In genomic region chr9:107638496-107638895, GRCh38 we compare ENCODE assay signal across 10 cellular contexts.
DNase-seq lines count a peak whose midpoint lies in the region; FAIRE-seq and TF ChIP-seq lines count a peak whose summit lies in the region.
"Had no signal": no experiment of that assay in that cellular context is flagged by ENCODE, and none has a peak within 500 bp of the region (broad histone marks: within the 10 kb centered on the region; RNA-seq: fewer than 3 reads in every experiment).

No MANE protein-coding gene starts in this region.

- peak overlapping the region in 1 of 2 experiments; percentile 63 for H3K4ac ChIP-seq in mesenchymal stem cell (ENCODE audit: low read depth in 1 of 2, low read length in 2 of 2)

- H3K9me3 ChIP-seq in mammary epithelial cell (replicated peaks; ENCODE audit: insufficient read depth, low read length) = no peaks in the 10 kb centered on the region
- H3K9me3 ChIP-seq in mesenchymal stem cell (ENCODE audit: control insufficient read depth, low read length) = no peaks in the 10 kb centered on the region
- H3K9me3 ChIP-seq in thyroid gland = no peaks in the 10 kb centered on the region

- H3K79me1 ChIP-seq in mesenchymal stem cell (replicated peaks; ENCODE audit: low read length, poor library complexity, severe bottlenecking) = no peaks in the 10 kb centered on the region

- no peak for FAIRE-seq in GM12892 (lab: Jason Lieb, UNC)

- H3K36me3 ChIP-seq in mammary epithelial cell (ENCODE audit: insufficient read depth, low read length) = no peaks in the 10 kb centered on the region
- no peaks in the 10 kb centered on the region for H3K36me3 ChIP-seq in mesenchymal stem cell (ENCODE audit: control insufficient read depth in 1 of 2, insufficient read depth in 2 of 2, low read depth in 1 of 2, low read length in 2 of 2)
- H3K36me3 ChIP-seq in thyroid gland = no peaks in the 10 kb centered on the region

- H3K4me3 ChIP-seq in mammary epithelial cell (replicated peaks in 1 of 3; ENCODE audit: insufficient read depth in 1 of 3, low read depth in 2 of 3, low read length in 3 of 3) = no peak overlapping the region
- peak overlapping the region in 1 of 2 experiments; percentile 77 for H3K4me3 ChIP-seq in mesenchymal stem cell (ENCODE audit: insufficient read depth in 1 of 2, low read depth in 1 of 2, low read length in 2 of 2)
- H3K4me3 ChIP-seq in thyroid gland (replicated peaks in 1 of 3) = peak overlapping the region in 2 of 3 donors; percentile 8 to 37

- DNase-seq in activated T-cell treated with anti-CD3 and anti-CD28 coated beads, Interleukin-2, amount 50 U/mL, for 24 hours = no peak
- no peak for DNase-seq in activated T-cell treated with anti-CD3 and anti-CD28 coated beads, Interleukin-2, amount 50 U/mL, for 48 hours
- DNase-seq in mammary epithelial cell = no peak
- no peak for DNase-seq in mesenchymal stem cell
- no peak for DNase-seq in thyroid gland
- DNase-seq in GM12892 (ENCODE audit: insufficient read length) = no peak
- no peak for DNase-seq in stimulated activated naive CD4-positive, alpha-beta T cell treated with Interleukin-2 at 50 U/mL for 16 hours (lab: John Stamatoyannopoulos, UW)
- no peak for DNase-seq in GOT3 (lab: John Stamatoyannopoulos, UW)
- DNase-seq: activated naive CD4-positive, alpha-beta T cell treated with anti-CD3 and anti-CD28 coated beads, Interleukin-2, amount 50 U/mL, for 16 hours; CD4-positive, CD25-positive, alpha-beta regulatory T cell had no signal

- WGBS in mammary epithelial cell (ENCODE audit: low coverage, missing lambda C conversion rate) = 68% methylated on average over 5 of the region's 5 CpGs
- 0% methylated on average over 2 of the region's 5 CpGs for WGBS in mesenchymal stem cell
- WGBS in thyroid gland, 2 donors = 42 to 50% methylated on average over 5 of the region's 5 CpGs

- no peak overlapping the region for H2AFZ ChIP-seq in mammary epithelial cell (ENCODE audit: low read depth, low read length)
- no peak overlapping the region for H2AFZ ChIP-seq in mesenchymal stem cell (ENCODE audit: low read depth, low read length)

- TF ChIP-seq POLR2A in thyroid gland (IDR thresholded peaks at IDR 0.05) (no peak), GM12892 (IDR thresholded peaks at IDR 0.05; ENCODE audit: low read depth, low read length) (no peak)

- peak overlapping the region in 1 of 2 experiments; percentile 31 for H2BK12ac ChIP-seq in mesenchymal stem cell (ENCODE audit: low read length in 2 of 2)

- peaks cover 62% of the 10 kb centered on the region for H3K27me3 Mint-ChIP-seq in activated T-cell treated with anti-CD3 and anti-CD28 coated beads, Interleukin-2, amount 50 U/mL, for 24 hours

- H3K9ac ChIP-seq in mammary epithelial cell (ENCODE audit: insufficient read depth, low read length) = no peak overlapping the region
- H3K9ac ChIP-seq in mesenchymal stem cell (ENCODE audit: low read length) = peak overlapping the region; percentile 98

- H3K4me1 Mint-ChIP-seq in activated T-cell treated with anti-CD3 and anti-CD28 coated beads, Interleukin-2, amount 50 U/mL, for 24 hours (ENCODE audit: low read depth) = peaks cover 7% of the 10 kb centered on the region

- no peak for TF ChIP-seq CTCF in mammary epithelial cell (conservative IDR thresholded peaks at IDR 0.05 in 1 of 2, IDR thresholded peaks at IDR 0.05 in 1 of 2; ENCODE audit: extremely low read depth in 1 of 2, insufficient read depth in 1 of 2, low read depth in 1 of 2, low read length in 2 of 2)
- no peak for TF ChIP-seq CTCF in thyroid gland (IDR thresholded peaks at IDR 0.05)

- H2BK15ac ChIP-seq in mesenchymal stem cell (ENCODE audit: low read depth, poor library complexity, severe bottlenecking) = no peak overlapping the region

- H3K27ac ChIP-seq in mammary epithelial cell (ENCODE audit: insufficient read depth, low read depth, low read length) (no peak overlapping the region), mesenchymal stem cell (ENCODE audit: low read length, poor library complexity, severe bottlenecking) (no peak overlapping the region), thyroid gland (peak overlapping the region; percentile 75 to 92 (median 84))

- peak overlapping the region; percentile 9 for H4K8ac ChIP-seq in mesenchymal stem cell (ENCODE audit: low read length)

- CTCF ChIA-PET in mammary epithelial cell (lab: Charles Lee; ENCODE audit: low non-redundant PET) = no interaction called here

- H3K4me1 ChIP-seq in mammary epithelial cell (ENCODE audit: insufficient read depth, low read length) (no peaks in the 10 kb centered on the region), mesenchymal stem cell (ENCODE audit: control insufficient read depth, insufficient read depth, low read depth, low read length) (peaks cover 6% of the 10 kb centered on the region), thyroid gland (peaks cover 11% of the 10 kb centered on the region in 2 donors)

- no peaks in the 10 kb centered on the region for H3K79me2 ChIP-seq in mammary epithelial cell (ENCODE audit: insufficient read depth, low read length)

- no peak overlapping the region for H4K91ac ChIP-seq in mesenchymal stem cell (ENCODE audit: low read length)

- in situ Hi-C loops in mammary epithelial cell (cut with MboI; ENCODE audit: low sequenced_read_pairs in 2 of 2) = no loop called here

- H4K20me1 ChIP-seq in mammary epithelial cell (ENCODE audit: insufficient read depth, low read length) = no peaks in the 10 kb centered on the region

- H2BK120ac ChIP-seq in mesenchymal stem cell (ENCODE audit: low read depth, low read length) = peak overlapping the region; percentile 37

- peak overlapping the region; percentile 19 to 60 for H3K18ac ChIP-seq in mesenchymal stem cell (ENCODE audit: low read depth in 1 of 2, low read length in 2 of 2)

- no TSS peak for BruUV-seq in mammary epithelial cell (replicated peaks; lab: Mats Ljungman, UMichigan)

- H3K27me3 ChIP-seq in mammary epithelial cell (ENCODE audit: insufficient read depth, low read length) = no peaks in the 10 kb centered on the region
- H3K27me3 ChIP-seq in mesenchymal stem cell (ENCODE audit: control insufficient read depth in 1 of 2, insufficient read depth in 1 of 2, low read length in 2 of 2) = peaks cover 0 to 4% of the 10 kb centered on the region in 2 experiments
- H3K27me3 ChIP-seq in thyroid gland = no peaks in the 10 kb centered on the region

- H3K23ac ChIP-seq in mesenchymal stem cell (ENCODE audit: low read length in 2 of 2) = no peak overlapping the region

- H3K4me3 Mint-ChIP-seq in activated T-cell treated with anti-CD3 and anti-CD28 coated beads, Interleukin-2, amount 50 U/mL, for 24 hours = peak overlapping the region; percentile 43

- H3K14ac ChIP-seq in mesenchymal stem cell (ENCODE audit: low read length in 2 of 2) = no peak overlapping the region

- no peaks in the 10 kb centered on the region for H3K9me3 Mint-ChIP-seq in activated T-cell treated with anti-CD3 and anti-CD28 coated beads, Interleukin-2, amount 50 U/mL, for 24 hours

- H2BK5ac ChIP-seq in mesenchymal stem cell (ENCODE audit: low read depth, low read length, poor library complexity, severe bottlenecking) = no peak overlapping the region

- intact Hi-C loops in mammary epithelial cell (cut with micrococcal nuclease) (loop anchor here (1.0 to 10.0 kb wide), 3 partner anchors 151 to 634 kb away; partner anchors contain the start of gene KLF4), thyroid gland (cut with DNase I) (no loop called here)

- no peak overlapping the region for H3K27ac Mint-ChIP-seq in activated T-cell treated with anti-CD3 and anti-CD28 coated beads, Interleukin-2, amount 50 U/mL, for 24 hours
- H3K27ac Mint-ChIP-seq: CD4-positive, CD25-positive, alpha-beta regulatory T cell had no signal

- H3K4me2 ChIP-seq in mammary epithelial cell (ENCODE audit: insufficient read depth, low read depth, low read length) (peak overlapping the region; percentile 72), mesenchymal stem cell (ENCODE audit: low read length, poor library complexity, severe bottlenecking) (peak overlapping the region; percentile 40)

- H2AK5ac ChIP-seq in mesenchymal stem cell (ENCODE audit: low read length, severe bottlenecking) = no peak overlapping the region

- no peaks in the 10 kb centered on the region for H3K36me3 Mint-ChIP-seq in activated T-cell treated with anti-CD3 and anti-CD28 coated beads, Interleukin-2, amount 50 U/mL, for 24 hours (ENCODE audit: low read depth)
- H3K36me3 Mint-ChIP-seq: CD4-positive, CD25-positive, alpha-beta regulatory T cell had no signal

- dilution Hi-C loops in mammary epithelial cell (cut with HindIII; ENCODE audit: low sequenced_read_pairs) = no loop called here

Comparison
In these comparisons a context has a peak if more than half of its experiments do, and no peak if none do; other contexts are left out.
1. H3K27ac ChIP-seq: peak in thyroid gland (3 of 3); none in mammary epithelial cell (single experiment) and mesenchymal stem cell (single experiment).
2. H3K4me3 ChIP-seq: peak in thyroid gland (2 of 3); none in mammary epithelial cell (0 of 3).